18 cellular contexts compared by ENCODE assay signal in the genomic region with DNA sequence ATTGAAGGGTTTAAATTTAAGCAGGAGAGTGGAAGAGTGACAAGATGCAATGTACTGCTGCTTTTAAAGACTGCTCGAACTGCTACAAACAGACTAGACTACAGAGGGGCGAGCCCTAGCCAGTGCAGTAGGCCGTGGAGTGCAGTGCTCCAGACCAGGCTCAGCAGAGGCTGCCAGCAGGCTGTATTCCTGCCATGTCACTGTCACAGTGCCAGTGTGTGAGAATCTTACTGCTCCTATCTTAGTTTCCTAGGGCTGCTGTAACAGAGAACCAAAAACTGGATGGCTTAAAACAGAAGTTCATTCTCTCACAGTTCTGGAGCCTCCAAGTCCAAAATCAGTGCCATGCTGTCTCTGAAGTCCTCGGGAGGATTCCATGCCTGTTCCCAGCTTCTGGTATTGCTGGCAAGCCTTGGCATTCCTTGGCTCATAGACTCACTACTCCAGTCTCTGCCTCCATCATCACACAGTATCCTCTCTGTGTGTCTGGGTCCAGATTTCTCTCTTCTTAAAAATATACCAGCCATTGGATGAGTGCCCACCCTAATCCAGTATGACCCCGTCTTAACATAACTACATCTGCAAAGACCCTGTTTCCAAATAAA.
DNase-seq lines count a peak whose midpoint lies in the region; ATAC-seq and TF ChIP-seq lines count a peak whose summit lies in the region.
"Had no signal": no experiment of that assay in that cellular context is flagged by ENCODE, and none has a peak within 500 bp of the region (broad histone marks: within the 10 kb centered on the region; RNA-seq: fewer than 3 reads in every experiment).

No MANE protein-coding gene starts in this region.

- intact Hi-C loops in breast epithelium (cut with DNase I; ENCODE audit: low total_unique reads) (no loop called here), MCF 10A (cut with micrococcal nuclease) (no loop called here), aorta (cut with DNase I) (loop anchor here in 1 of 2 donors (5.0 kb wide), 2 partner anchors 64 to 84 kb away; no protein-coding TSS in a partner anchor)

- no peak overlapping the region for H2BK12ac ChIP-seq in neuronal stem cell (ENCODE audit: low read length)

- H3K4me1 ChIP-seq in breast epithelium = no peaks in the 10 kb centered on the region
- peaks cover 13 to 28% of the 10 kb centered on the region in 2 donors for H3K4me1 ChIP-seq in neuronal stem cell (ENCODE audit: control insufficient read depth in 2 of 2, insufficient read depth in 1 of 2, low read depth in 1 of 2, low read length in 2 of 2)
- H3K4me1 ChIP-seq in aorta (ENCODE audit: control insufficient read depth in 1 of 2, insufficient read depth in 2 of 2, low read length in 2 of 2) = peaks cover 4 to 6% of the 10 kb centered on the region in 2 donors

- H2BK120ac ChIP-seq in neuronal stem cell (ENCODE audit: low read depth, low read length) = no peak overlapping the region

- H3K36me3 Mint-ChIP-seq in MCF 10A (ENCODE audit: insufficient read depth, unreplicated experiment) = peaks cover 5% of the 10 kb centered on the region

- no peak overlapping the region for H2BK5ac ChIP-seq in neuronal stem cell (ENCODE audit: low read length)

- H3K36me3 ChIP-seq in breast epithelium (no peaks in the 10 kb centered on the region), neuronal stem cell (replicated peaks in 1 of 2; ENCODE audit: control insufficient read depth in 2 of 2, insufficient read depth in 2 of 2, low read length in 2 of 2) (peaks cover 0 to 4% of the 10 kb centered on the region in 2 donors), aorta (ENCODE audit: control insufficient read depth in 1 of 2, insufficient read depth in 2 of 2, low read length in 1 of 2) (no peaks in the 10 kb centered on the region)
- H3K36me3 ChIP-seq: WERI-Rb-1 had no signal

- no peaks in the 10 kb centered on the region for H3K27me3 Mint-ChIP-seq in MCF 10A (ENCODE audit: insufficient read depth, unreplicated experiment)
- H3K27me3 Mint-ChIP-seq: naive B cell had no signal

- no peak overlapping the region for H3K9ac ChIP-seq in neuronal stem cell (ENCODE audit: low read depth, low read length, poor library complexity)

- POLR2A ChIA-PET in MCF 10A (lab: Yijun Ruan, JAX) = interaction anchor here (2.5 to 2.8 kb wide), 2 partner anchors 24 to 181 kb away, joined by 11 to 22 read pairs; partner anchors contain the start of gene GALNT10

- peak; percentile 66 for ATAC-seq in aorta (ENCODE audit: low FRiP score)
- ATAC-seq: GM12878, Panc1 had no signal

- H3K9me3 ChIP-seq in breast epithelium (no peaks in the 10 kb centered on the region), neuronal stem cell (replicated peaks in 1 of 2; ENCODE audit: control insufficient read depth in 2 of 2, insufficient read depth in 1 of 2, low read depth in 1 of 2, low read length in 2 of 2) (no peaks in the 10 kb centered on the region), aorta (ENCODE audit: control insufficient read depth, low read length) (no peaks in the 10 kb centered on the region)

- no peak overlapping the region for H2BK15ac ChIP-seq in neuronal stem cell (ENCODE audit: low read length)

- CTCF ChIA-PET in MCF 10A (lab: Yijun Ruan, JAX) = interaction anchor here (1.0 to 3.1 kb wide), 2 partner anchors 16 to 34 kb away, joined by 3 to 23 read pairs; no protein-coding TSS in a partner anchor

- H3K4me1 Mint-ChIP-seq in MCF 10A (ENCODE audit: insufficient read depth, unreplicated experiment) = peaks cover 59% of the 10 kb centered on the region

- H4K8ac ChIP-seq in neuronal stem cell (ENCODE audit: low read depth, low read length) = no peak overlapping the region

- peak overlapping the region; percentile 36 for H3K18ac ChIP-seq in neuronal stem cell (ENCODE audit: low read length)

- H4K91ac ChIP-seq in neuronal stem cell (ENCODE audit: low read depth, low read length, poor library complexity) = no peak overlapping the region

- peak overlapping the region; percentile 8 to 30 for H3K27ac ChIP-seq in breast epithelium
- no peak overlapping the region for H3K27ac ChIP-seq in neuronal stem cell (replicated peaks; ENCODE audit: low read length)
- H3K27ac ChIP-seq in aorta (ENCODE audit: low read depth in 1 of 2, low read length in 2 of 2) = peak overlapping the region; percentile 60 to 73
- H3K27ac ChIP-seq: WERI-Rb-1 had no signal

- no peak overlapping the region for H3K14ac ChIP-seq in neuronal stem cell (ENCODE audit: low read length)

- no peaks in the 10 kb centered on the region for H3K79me1 ChIP-seq in neuronal stem cell (ENCODE audit: low read depth, low read length)

- DNase-seq in breast epithelium (ENCODE audit: low spot score in 2 of 2) = no peak
- DNase-seq in MCF 10A (ENCODE audit: unreplicated experiment) = no peak
- peak; percentile 26 for DNase-seq in fibroblast of the aortic adventitia (ENCODE audit: low read depth)
- no peak for DNase-seq in neuronal stem cell (ENCODE audit: low spot score)
- DNase-seq in aorta = peak in 1 of 2 donors; percentile 63
- no peak for DNase-seq in activated CD4-positive, alpha-beta T cell treated with anti-CD3 and anti-CD28 coated beads, Interleukin-2, amount 50 U/mL, for 4 hours
- DNase-seq in NCI-H128 (lab: John Stamatoyannopoulos, UW; ENCODE audit: unreplicated experiment) = no peak
- no peak for DNase-seq in NCI-H1417 (lab: John Stamatoyannopoulos, UW)
- DNase-seq: activated gamma-delta T cell treated with Interleukin-2 at 50 U/mL for 16 hours; dorsolateral prefrontal cortex; MM.1S; naive B cell; NCI-H2081 treated with DMSO at 0.1 percent for 48 hours; NCI-H748 treated with DMSO at 0.1 percent for 48 hours; stimulated activated CD4-positive, alpha-beta T cell treated with anti-CD3 and anti-CD28 coated beads, Interleukin-1b, Interleukin-23, amount 100 ng/mL, for 48 hours; WERI-Rb-1 had no signal

- H3K4me3 Mint-ChIP-seq in MCF 10A (ENCODE audit: unreplicated experiment) = no peak overlapping the region
- H3K4me3 Mint-ChIP-seq: naive B cell had no signal

- no peak overlapping the region for H2AFZ ChIP-seq in neuronal stem cell (ENCODE audit: low read length)

- no peaks in the 10 kb centered on the region for H3K9me3 Mint-ChIP-seq in MCF 10A (ENCODE audit: unreplicated experiment)
- H3K9me3 Mint-ChIP-seq: naive B cell had no signal

- WGBS in neuronal stem cell (ENCODE audit: extremely low coverage in 2 of 2, insufficient read length in 2 of 2, insufficient replicate concordance in 1 of 2), 2 donors = no CpG with 5 or more reads among the region's 5 CpGs
- 12 to 14% methylated on average over 5 of the region's 5 CpGs for WGBS in aorta, 2 donors

- no peak overlapping the region for H3K23ac ChIP-seq in neuronal stem cell (ENCODE audit: low read depth, low read length, poor library complexity)

- no peak for TF ChIP-seq POLR2A in breast epithelium (IDR thresholded peaks at IDR 0.05)

- BruUV-seq in MCF 10A (replicated peaks; lab: Mats Ljungman, UMichigan) = no TSS peak

- no peak overlapping the region for H3K4ac ChIP-seq in neuronal stem cell (ENCODE audit: low read length)

- TF ChIP-seq CTCF in breast epithelium (IDR thresholded peaks at IDR 0.05) (no peak), MCF 10A (IDR thresholded peaks at IDR 0.05; ENCODE audit: unreplicated experiment) (no peak), fibroblast of the aortic adventitia (IDR thresholded peaks at IDR 0.05; ENCODE audit: insufficient read depth, low read length) (no peak)

- H3K4me2 ChIP-seq in neuronal stem cell (ENCODE audit: insufficient read depth, low read length, poor library complexity, severe bottlenecking) = no peak overlapping the region

- H3K4me3 ChIP-seq in breast epithelium (no peak overlapping the region), fibroblast of the aortic adventitia (ENCODE audit: low read depth, low read length) (no peak overlapping the region), neuronal stem cell (ENCODE audit: low read length in 2 of 2) (no peak overlapping the region), aorta (ENCODE audit: low read length in 2 of 2) (no peak overlapping the region)
- H3K4me3 ChIP-seq: dorsolateral prefrontal cortex, GM12878 had no signal

- no peak overlapping the region for H2AK5ac ChIP-seq in neuronal stem cell (ENCODE audit: low read depth, low read length)

- no peak overlapping the region for H3K27ac Mint-ChIP-seq in MCF 10A (ENCODE audit: low read depth, unreplicated experiment)

- no peaks in the 10 kb centered on the region for H3K27me3 ChIP-seq in breast epithelium
- H3K27me3 ChIP-seq in neuronal stem cell (ENCODE audit: control insufficient read depth in 3 of 3, insufficient read depth in 3 of 3, low read depth in 1 of 3, low read length in 3 of 3) = no peaks in the 10 kb centered on the region
- no peaks in the 10 kb centered on the region for H3K27me3 ChIP-seq in aorta (ENCODE audit: control insufficient read depth in 1 of 2, insufficient read depth in 2 of 2, low read length in 1 of 2)
- H3K27me3 ChIP-seq: dorsolateral prefrontal cortex had no signal
